ENCODE assay signal across 26 cellular contexts in the genomic region with DNA sequence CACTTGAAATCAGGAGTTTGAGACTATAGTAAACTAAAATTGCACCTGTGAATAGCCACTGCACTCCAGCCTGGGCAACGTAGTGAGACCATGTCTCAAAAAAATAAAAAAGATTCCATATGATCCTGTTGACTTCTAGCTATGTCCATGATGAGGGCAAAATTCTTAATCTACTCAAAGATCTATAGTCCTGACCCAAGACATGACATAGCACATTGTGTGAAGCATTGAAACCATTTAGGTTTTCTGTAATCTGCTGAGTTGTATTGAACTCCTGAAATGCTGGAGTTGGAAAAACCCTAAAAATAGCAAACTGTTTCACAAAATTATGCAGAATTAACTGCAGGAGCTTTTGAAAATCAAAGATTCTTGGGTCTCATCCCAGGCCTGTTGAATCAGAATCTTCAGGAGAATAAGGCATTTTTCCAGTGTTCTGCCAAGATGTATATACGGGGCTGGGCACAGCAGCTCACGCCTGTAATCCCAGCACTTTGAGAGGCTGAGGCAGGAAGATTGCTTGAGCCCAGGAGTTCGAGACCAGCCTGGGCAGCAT. TPM values are rescaled to one million over a fixed set of nuclear protein-coding genes. Genes with fewer than 3 reads are reported as not detected.
"Had no signal": no experiment of that assay in that cellular context is flagged by ENCODE, and none has a peak within 500 bp of the region (broad histone marks: within the 10 kb centered on the region; RNA-seq: fewer than 3 reads in every experiment).

No MANE protein-coding gene starts in this region.

- H3K36me3 ChIP-seq: breast epithelium, neural progenitor cell had no signal

- H3K27me3 ChIP-seq: breast epithelium, left lung, neural progenitor cell had no signal

- H3K9me3 Mint-ChIP-seq: activated CD8-positive, alpha-beta T cell treated with anti-CD3 and anti-CD28 coated beads for 36 hours; activated naive CD8-positive, alpha-beta T cell treated with anti-CD3 and anti-CD28 coated beads for 36 hours; activated T-helper 2 cell treated with anti-CD3 and anti-CD28 coated beads, Interferon-gamma antibody, Interleukin-2, Interleukin-4, amounts not matched to agents 10 μg/mL and 5 μg/mL and 100 μg/mL, durations not matched to agents 14 hours and 24 hours and 36 hours; central memory CD8-positive, alpha-beta T cell; endodermal cell; immature natural killer cell; naive thymus-derived CD8-positive, alpha-beta T cell; neural progenitor cell; type B pancreatic cell had no signal

- H3K4me3 ChIP-seq: breast epithelium, left lung, lung, neural progenitor cell, thoracic aorta had no signal

- H3K27me3 Mint-ChIP-seq: activated CD8-positive, alpha-beta T cell treated with anti-CD3 and anti-CD28 coated beads for 36 hours; activated naive CD8-positive, alpha-beta T cell treated with anti-CD3 and anti-CD28 coated beads for 36 hours; central memory CD8-positive, alpha-beta T cell; naive thymus-derived CD8-positive, alpha-beta T cell; type B pancreatic cell had no signal

- H3K27ac Mint-ChIP-seq: activated CD8-positive, alpha-beta T cell treated with anti-CD3 and anti-CD28 coated beads for 36 hours; activated naive CD8-positive, alpha-beta T cell treated with anti-CD3 and anti-CD28 coated beads for 36 hours; endodermal cell; neural progenitor cell; type B pancreatic cell had no signal

- ATAC-seq: activated CD8-positive, alpha-beta T cell treated with anti-CD3 and anti-CD28 coated beads for 36 hours; left lung; naive thymus-derived CD8-positive, alpha-beta T cell; sciatic nerve had no signal

- H3K9me3 ChIP-seq: breast epithelium, left lung, thoracic aorta had no signal

- H3K4me1 ChIP-seq: breast epithelium, left lung, neural progenitor cell had no signal

- H3K9ac ChIP-seq: neural progenitor cell had no signal

- H3K4me1 Mint-ChIP-seq: activated naive CD8-positive, alpha-beta T cell treated with anti-CD3 and anti-CD28 coated beads for 36 hours; endodermal cell; neural progenitor cell had no signal

- H3K4me3 Mint-ChIP-seq: activated CD8-positive, alpha-beta T cell treated with anti-CD3 and anti-CD28 coated beads for 36 hours; activated naive CD8-positive, alpha-beta T cell treated with anti-CD3 and anti-CD28 coated beads for 36 hours; central memory CD8-positive, alpha-beta T cell; endodermal cell; immature natural killer cell; naive thymus-derived CD8-positive, alpha-beta T cell; neural progenitor cell; type B pancreatic cell had no signal

- H3K27ac ChIP-seq: breast epithelium, left lung, neural progenitor cell, thoracic aorta had no signal

- DNase-seq: activated CD4-positive, alpha-beta T cell treated with anti-CD3 and anti-CD28 coated beads for 48 hours; activated CD8-positive, alpha-beta T cell treated with anti-CD3 and anti-CD28 coated beads for 36 hours; activated naive CD4-positive, alpha-beta T cell; activated naive CD8-positive, alpha-beta T cell treated with anti-CD3 and anti-CD28 coated beads for 36 hours; amniotic stem cell; endodermal cell; foreskin melanocyte; immature natural killer cell; kidney glomerular epithelial cell; left lung; naive thymus-derived CD8-positive, alpha-beta T cell; posterior cingulate gyrus; small intestine; stimulated activated CD4-positive, alpha-beta T cell treated with anti-CD3 and anti-CD28 coated beads, Interleukin-15, amount 100 ng/mL, for 24 hours; stimulated activated naive CD4-positive, alpha-beta T cell had no signal

- H3K4me2 ChIP-seq: neural progenitor cell had no signal

RNA-seq across cellular contexts. Expression of a gene that starts 47.5 kb away (rescaled TPM):
- total RNA-seq: activated CD8-positive, alpha-beta T cell treated with anti-CD3 and anti-CD28 coated beads for 36 hours; activated naive CD8-positive, alpha-beta T cell treated with anti-CD3 and anti-CD28 coated beads for 36 hours; activated T-helper 2 cell treated with anti-CD3 and anti-CD28 coated beads, Interferon-gamma antibody, Interleukin-2, Interleukin-4, amounts not matched to agents 10 μg/mL and 5 μg/mL and 100 μg/mL, durations not matched to agents 14 hours and 24 hours and 36 hours; breast epithelium; dermis microvascular lymphatic vessel endothelial cell; fibroblast of lung; lung; naive thymus-derived CD8-positive, alpha-beta T cell; T-helper 2 cell treated with Interferon-gamma antibody and Interleukin-4, amounts not matched to agents 100 ng/mL and 5 ng/mL, for 36 hours; thoracic aorta had no signal
